ENCODE assay signal across 18 cellular contexts in genomic region chr11:10666556-10666955, GRCh38. TPM values are rescaled to one million over a fixed set of nuclear protein-coding genes. Genes with fewer than 3 reads are reported as not detected.
DNase-seq lines count a peak whose midpoint lies in the region; ATAC-seq and TF ChIP-seq lines count a peak whose summit lies in the region.
"Had no signal": no experiment of that assay in that cellular context is flagged by ENCODE, and none has a peak within 500 bp of the region (broad histone marks: within the 10 kb centered on the region; RNA-seq: fewer than 3 reads in every experiment).

No MANE protein-coding gene starts in this region.

- H3K79me2 ChIP-seq in fibroblast of lung (ENCODE audit: control insufficient read depth, insufficient read depth, low read length) (peaks cover 3% of the 10 kb centered on the region), smooth muscle cell (ENCODE audit: low read depth) (no peaks in the 10 kb centered on the region)

- H3K9me3 ChIP-seq in adipocyte (ENCODE audit: control insufficient read depth, low read length) (no peaks in the 10 kb centered on the region), fibroblast of lung (ENCODE audit: control insufficient read depth, insufficient read depth, low read depth, low read length) (no peaks in the 10 kb centered on the region), smooth muscle cell (replicated peaks; ENCODE audit: low read depth) (no peaks in the 10 kb centered on the region)
- no peaks in the 10 kb centered on the region for H3K9me3 ChIP-seq in effector memory CD4-positive, alpha-beta T cell (ENCODE audit: control insufficient read depth, low read length)
- H3K9me3 ChIP-seq: neutrophil had no signal

- H4K20me1 ChIP-seq in fibroblast of lung (ENCODE audit: control insufficient read depth, extremely low read depth, insufficient read depth, low read length) (no peaks in the 10 kb centered on the region), smooth muscle cell (ENCODE audit: low read depth) (no peaks in the 10 kb centered on the region)

- peak; percentile 59 for DNase-seq in EL
- peak; percentile 65 for DNase-seq in adipocyte (ENCODE audit: low read depth)
- DNase-seq in fibroblast of lung (ENCODE audit: low read depth in 2 of 2) = peak; percentile 60 to 61
- no peak for DNase-seq in smooth muscle cell (lab: John Stamatoyannopoulos, UW; ENCODE audit: unreplicated experiment)
- no peak for DNase-seq in effector memory CD4-positive, alpha-beta T cell
- DNase-seq in SK-N-DZ (ENCODE audit: low spot score) = no peak
- no peak for DNase-seq in activated CD4-positive, alpha-beta T cell treated with anti-CD3 and anti-CD28 coated beads for 48 hours
- DNase-seq: activated CD8-positive, alpha-beta T cell treated with anti-CD3 and anti-CD28 coated beads, Interleukin-2, amount 10 ng/mL, durations not matched to agents 7 days and 5 days; activated naive CD4-positive, alpha-beta T cell treated with anti-CD3 and anti-CD28 coated beads for 36 hours; cortex of kidney; GDM1; H7; head of caudate nucleus; left ventricle myocardium superior; NCI-H446 treated with DMSO at 0.1 percent for 48 hours had no signal

- TF ChIP-seq CTCF in fibroblast of lung (conservative IDR thresholded peaks at IDR 0.05 in 1 of 2, IDR thresholded peaks at IDR 0.05 in 1 of 2; ENCODE audit: low read depth in 1 of 2, low read length in 2 of 2) = no peak
- no peak for TF ChIP-seq CTCF in smooth muscle cell (IDR thresholded peaks at IDR 0.05; ENCODE audit: borderline replicate concordance, insufficient read depth, poor library complexity, severe bottlenecking)

- H3F3A ChIP-seq in smooth muscle cell (ENCODE audit: low read depth) = peaks cover 11% of the 10 kb centered on the region

- peak overlapping the region; percentile 88 for H3K27ac ChIP-seq in fibroblast of lung (ENCODE audit: insufficient read depth, low read length)
- H3K27ac ChIP-seq in smooth muscle cell (ENCODE audit: low read depth) = peak overlapping the region; percentile 71
- H3K27ac ChIP-seq in effector memory CD4-positive, alpha-beta T cell (ENCODE audit: insufficient read depth, low read length, poor library complexity, severe bottlenecking) = no peak overlapping the region
- H3K27ac ChIP-seq: C4-2B, neutrophil had no signal

- no peaks in the 10 kb centered on the region for H3K27me3 ChIP-seq in adipocyte (replicated peaks; ENCODE audit: control insufficient read depth, insufficient read depth, low read length)
- H3K27me3 ChIP-seq in fibroblast of lung (ENCODE audit: control insufficient read depth, insufficient read depth, low read length) = no peaks in the 10 kb centered on the region
- no peaks in the 10 kb centered on the region for H3K27me3 ChIP-seq in smooth muscle cell (ENCODE audit: low read depth)
- no peaks in the 10 kb centered on the region for H3K27me3 ChIP-seq in effector memory CD4-positive, alpha-beta T cell (replicated peaks; ENCODE audit: control insufficient read depth, insufficient read depth, low read length, poor library complexity, severe bottlenecking)
- H3K27me3 ChIP-seq: neutrophil had no signal

- H3K4me2 ChIP-seq in fibroblast of lung (ENCODE audit: extremely low read depth, insufficient read depth, low read length) (peak overlapping the region; percentile 68), smooth muscle cell (peak overlapping the region; percentile 22)

- H3K9ac ChIP-seq in adipocyte (ENCODE audit: low read length) (peak overlapping the region; percentile 80), fibroblast of lung (ENCODE audit: insufficient read depth, low read length) (peak overlapping the region; percentile 30), smooth muscle cell (ENCODE audit: low read depth) (no peak overlapping the region)

- H3K4me3 ChIP-seq in adipocyte (ENCODE audit: low read length) (no peak overlapping the region), fibroblast of lung (replicated peaks in 1 of 4; ENCODE audit: control extremely low read depth in 1 of 4, insufficient read depth in 1 of 4, low read depth in 3 of 4, low read length in 4 of 4) (no peak overlapping the region), smooth muscle cell (no peak overlapping the region)
- H3K4me3 ChIP-seq in effector memory CD4-positive, alpha-beta T cell (ENCODE audit: insufficient read depth, low read depth, low read length, poor library complexity, severe bottlenecking) = no peak overlapping the region

- ATAC-seq in HG03108 (IDR thresholded peaks at IDR 0.05; ENCODE audit: unreplicated experiment) = no peak
- ATAC-seq: activated CD8-positive, alpha-beta T cell treated with anti-CD3 and anti-CD28 coated beads, Interleukin-2, amount 10 ng/mL, durations not matched to agents 7 days and 5 days; left ventricle myocardium superior had no signal

- H2AFZ ChIP-seq in fibroblast of lung (ENCODE audit: low read length) = no peak overlapping the region
- no peak overlapping the region for H2AFZ ChIP-seq in smooth muscle cell (ENCODE audit: low read depth)

- peaks cover 14% of the 10 kb centered on the region for H3K36me3 ChIP-seq in adipocyte (ENCODE audit: control insufficient read depth, insufficient read depth, low read length, severe bottlenecking)
- H3K36me3 ChIP-seq in fibroblast of lung (ENCODE audit: control insufficient read depth, insufficient read depth, low read length) = no peaks in the 10 kb centered on the region
- H3K36me3 ChIP-seq in smooth muscle cell (ENCODE audit: low read depth) = no peaks in the 10 kb centered on the region
- H3K36me3 ChIP-seq in effector memory CD4-positive, alpha-beta T cell (ENCODE audit: control insufficient read depth, insufficient read depth, low read length) = no peaks in the 10 kb centered on the region
- H3K36me3 ChIP-seq: neutrophil had no signal

- H3K4me1 ChIP-seq in adipocyte (ENCODE audit: control insufficient read depth, insufficient read depth, low read length) = peaks cover 47% of the 10 kb centered on the region
- peaks cover 36% of the 10 kb centered on the region for H3K4me1 ChIP-seq in fibroblast of lung (ENCODE audit: control insufficient read depth, extremely low read depth, insufficient read depth, low read length)
- peaks cover 8% of the 10 kb centered on the region for H3K4me1 ChIP-seq in smooth muscle cell (ENCODE audit: low read depth)
- H3K4me1 ChIP-seq in effector memory CD4-positive, alpha-beta T cell (ENCODE audit: control insufficient read depth, insufficient read depth, low read length, poor library complexity, severe bottlenecking) = no peaks in the 10 kb centered on the region

- 27% methylated on average over 2 of the region's 2 CpGs for WGBS in smooth muscle cell (ENCODE audit: low lambda C conversion rate)

RNA-seq across cellular contexts. Expression of gene IRAG1, which starts 27.0 kb away (rescaled TPM):
- total RNA-seq in fibroblast of lung = 25.7 and 55.5 TPM in 2 replicates
- polyA plus RNA-seq in fibroblast of lung = 21.8 and 90.0 TPM in 2 replicates
- polyA plus RNA-seq in fibroblast of lung (2012) = 16.3 and 72.4 TPM in 2 replicates
- polyA minus RNA-seq in fibroblast of lung (ENCODE audit: low replicate concordance) = 24.8 and 115 TPM in 2 replicates
- total RNA-seq in smooth muscle cell = 4.1 and 4.4 TPM in 2 replicates
- polyA plus RNA-seq in smooth muscle cell = 2.5 and 2.9 TPM in 2 replicates
- 2.8 and 3.1 TPM in 2 replicates for polyA plus RNA-seq in SK-N-DZ (2014; cell fraction: cytosol; rRNA removed)
- polyA plus RNA-seq in SK-N-DZ (2014; cell fraction: nucleus; rRNA removed) = 8.2 and 9.2 TPM in 2 replicates
- total RNA-seq: activated CD8-positive, alpha-beta T cell treated with anti-CD3 and anti-CD28 coated beads, Interleukin-2, amount 10 ng/mL, durations not matched to agents 7 days and 5 days; activated naive CD4-positive, alpha-beta T cell treated with anti-CD3 and anti-CD28 coated beads for 36 hours had no signal

Comparison
In these comparisons a context has a peak if more than half of its experiments do, and no peak if none do; other contexts are left out.
1. DNase-seq: peak in EL (single experiment), adipocyte (single experiment) and fibroblast of lung (2 of 2); none in smooth muscle cell (single experiment), effector memory CD4-positive, alpha-beta T cell (0 of 3), SK-N-DZ (single experiment) and activated CD4-positive, alpha-beta T cell treated with anti-CD3 and anti-CD28 coated beads for 48 hours (single experiment).